8 cellular contexts compared by ENCODE assay signal in genomic region chr4:86935499-86935832, GRCh38. TPM values are rescaled to one million over a fixed set of nuclear protein-coding genes. Genes with fewer than 3 reads are reported as not detected.
DNase-seq lines count a peak whose midpoint lies in the region; ATAC-seq and TF ChIP-seq lines count a peak whose summit lies in the region.

No MANE protein-coding gene starts in this region.

- POLR2A ChIA-PET in T-cell (lab: Charles Lee) = interaction anchor here (0.5 to 2.7 kb wide), 6 partner anchors 12 to 284 kb away, joined by 3 to 34 read pairs (median 5); no protein-coding TSS in a partner anchor

- H3K4me1 Mint-ChIP-seq in T-cell = peaks cover 53 to 59% (median 58%) of the 10 kb centered on the region in 3 donors

- H3K4me3 ChIP-seq in endocrine pancreas (ENCODE audit: control insufficient read depth, insufficient read depth, low read length) = peak overlapping the region; percentile 71
- H3K4me3 ChIP-seq in mucosa of stomach (ENCODE audit: low read length) = peak overlapping the region; percentile 15
- H3K4me3 ChIP-seq in upper lobe of right lung = peak overlapping the region; percentile 91

- peak overlapping the region; percentile 82 to 92 (median 87) for H3K4me3 Mint-ChIP-seq in T-cell

- H3K9me3 ChIP-seq in endocrine pancreas (ENCODE audit: control insufficient read depth, low read length) = no peaks in the 10 kb centered on the region
- no peaks in the 10 kb centered on the region for H3K9me3 ChIP-seq in mucosa of stomach (ENCODE audit: control insufficient read depth, low read length)
- no peaks in the 10 kb centered on the region for H3K9me3 ChIP-seq in upper lobe of right lung

- ATAC-seq in T-cell (replicated peaks in 1 of 4) (peak; percentile 8 to 21 (median 10)), upper lobe of right lung (no peak)

- H3K27me3 ChIP-seq in endocrine pancreas (ENCODE audit: control insufficient read depth, insufficient read depth, low read length) = no peaks in the 10 kb centered on the region
- H3K27me3 ChIP-seq in mucosa of stomach (ENCODE audit: control insufficient read depth, insufficient read depth, low read length) = no peaks in the 10 kb centered on the region
- H3K27me3 ChIP-seq in upper lobe of right lung = no peaks in the 10 kb centered on the region

- no peak for TF ChIP-seq CTCF in upper lobe of right lung (IDR thresholded peaks at IDR 0.05)

- H3K27me3 Mint-ChIP-seq in T-cell = no peaks in the 10 kb centered on the region

- H3K36me3 ChIP-seq in endocrine pancreas (ENCODE audit: control insufficient read depth, insufficient read depth, low read length) = no peaks in the 10 kb centered on the region
- H3K36me3 ChIP-seq in mucosa of stomach (ENCODE audit: control insufficient read depth, insufficient read depth, low read length) = no peaks in the 10 kb centered on the region
- H3K36me3 ChIP-seq in upper lobe of right lung = no peaks in the 10 kb centered on the region

- H3K4me1 ChIP-seq in endocrine pancreas (ENCODE audit: control insufficient read depth, insufficient read depth, low read length) (peaks cover 32% of the 10 kb centered on the region), mucosa of stomach (ENCODE audit: control insufficient read depth, insufficient read depth, low read length) (peaks cover 23% of the 10 kb centered on the region), upper lobe of right lung (peaks cover 37% of the 10 kb centered on the region)

- intact Hi-C loops in upper lobe of right lung (cut with DNase I) = loop anchor here (10.0 kb wide), 1 partner anchor 69 kb away; no protein-coding TSS in a partner anchor

- peak; percentile 24 for DNase-seq in activated T-cell treated with anti-CD3 and anti-CD28 coated beads for 1 hour (ENCODE audit: low read depth)
- DNase-seq in activated T-cell treated with anti-CD3 and anti-CD28 coated beads, Interleukin-2, amount 50 U/mL, for 48 hours = no peak
- peak in 21 of 34 experiments; percentile 1 to 54 (median 27) for DNase-seq in T-cell
- DNase-seq in upper lobe of right lung = no peak
- no peak for DNase-seq in NCI-H446 treated with DMSO at 0.1 percent for 48 hours (lab: John Stamatoyannopoulos, UW)
- no peak for DNase-seq in cerebellum (ENCODE audit: low spot score)

- H3K27ac ChIP-seq in upper lobe of right lung = peak overlapping the region; percentile 97

- no peaks in the 10 kb centered on the region for H3K9me3 Mint-ChIP-seq in T-cell

- CTCF ChIA-PET in T-cell (lab: Charles Lee) = interaction anchor here (0.5 to 3.3 kb wide), 19 partner anchors 10 to 294 kb away, joined by 3 to 50 read pairs (median 4); no protein-coding TSS in a partner anchor

- H3K9ac ChIP-seq in endocrine pancreas (ENCODE audit: control insufficient read depth, insufficient read depth, low read length) (peak overlapping the region; percentile 79), mucosa of stomach (ENCODE audit: low read length) (peak overlapping the region; percentile 94)

- H3K36me3 Mint-ChIP-seq in T-cell = peaks cover 4% of the 10 kb centered on the region

- H3K27ac Mint-ChIP-seq in T-cell = peak overlapping the region; percentile 96 to 98

RNA-seq across cellular contexts. Expression of gene AFF1, which starts 0.7 kb away (rescaled TPM):
- 100 to 1,000 TPM in 2 of 5 donors, 10 to 100 TPM in 3; 65.3 to 112 (median 93.4) TPM for total RNA-seq in T-cell
- 103 TPM for total RNA-seq in upper lobe of right lung
- total RNA-seq in cerebellum = 15.5 TPM

RNA-seq across cellular contexts. Expression of gene C4orf36, which starts 43.2 kb away (rescaled TPM):
- total RNA-seq in T-cell (under 1 TPM in 1 of 5 donors, not detected in 4; 0.79 TPM), upper lobe of right lung (2.3 TPM), cerebellum (1.7 TPM)

Comparison
In these comparisons a context has a peak if more than half of its experiments do, and no peak if none do; other contexts are left out.
1. DNase-seq: peak in activated T-cell treated with anti-CD3 and anti-CD28 coated beads for 1 hour (single experiment) and T-cell (21 of 34); none in activated T-cell treated with anti-CD3 and anti-CD28 coated beads, Interleukin-2, amount 50 U/mL, for 48 hours (0 of 2), upper lobe of right lung (single experiment), NCI-H446 treated with DMSO at 0.1 percent for 48 hours (single experiment) and cerebellum (single experiment).
2. H3K4me3 ChIP-seq: peak in every context shown above with its lines; median percentile 91 in upper lobe of right lung; 71 in endocrine pancreas; 15 in mucosa of stomach.